ENCODE assay signal across 9 cellular contexts in genomic region chr3:100737334-100737733, GRCh38. TPM values are rescaled to one million over a fixed set of nuclear protein-coding genes. Genes with fewer than 3 reads are reported as not detected.
A peak's percentile ranks its signal among the peaks of the same experiment; 100 is the strongest.
DNase-seq lines count a peak whose midpoint lies in the region; ATAC-seq and TF ChIP-seq lines count a peak whose summit lies in the region.
"Had no signal": no experiment of that assay in that cellular context is flagged by ENCODE, and none has a peak within 500 bp of the region (broad histone marks: within the 10 kb centered on the region; RNA-seq: fewer than 3 reads in every experiment).

No MANE protein-coding gene starts in this region.

- peaks cover 32% of the 10 kb centered on the region for H3K4me1 Mint-ChIP-seq in activated T-helper 1 cell treated with anti-CD3 and anti-CD28 coated beads, Interleukin-12 subunit alpha, Interleukin-12 subunit beta, Interleukin-2, Interleukin-4 antibody, amounts not matched to agents 30 ng/mL and 10 ng/mL and 1 ng/mL, durations not matched to agents 14 hours and 24 hours and 36 hours (ENCODE audit: low read depth)

- H3K9me3 Mint-ChIP-seq in activated T-helper 1 cell treated with anti-CD3 and anti-CD28 coated beads, Interleukin-12 subunit alpha, Interleukin-12 subunit beta, Interleukin-2, Interleukin-4 antibody, amounts not matched to agents 30 ng/mL and 10 ng/mL and 1 ng/mL, durations not matched to agents 14 hours and 24 hours and 36 hours: no peaks in the 10 kb centered on the region

- peak; percentile 32 for DNase-seq in NCI-H1105 treated with DMSO at 0.1 percent for 48 hours (lab: John Stamatoyannopoulos, UW)
- DNase-seq in NCI-H1105 (lab: John Stamatoyannopoulos, UW): no peak
- peak; percentile 20 for DNase-seq in NB4 (ENCODE audit: low read depth)
- peak; percentile 20 to 34 for DNase-seq in erythroblast (lab: John Stamatoyannopoulos, UW)
- DNase-seq in pulmonary artery endothelial cell (ENCODE audit: low read depth, low spot score): peak; percentile 4
- DNase-seq in activated T-helper 1 cell treated with anti-CD3 and anti-CD28 coated beads, Interleukin-12 subunit alpha, Interleukin-12 subunit beta, Interleukin-2, Interleukin-4 antibody, amounts not matched to agents 30 ng/mL and 10 ng/mL and 1 ng/mL, durations not matched to agents 14 hours and 24 hours and 36 hours (ENCODE audit: low spot score): no peak

- intact Hi-C loops in activated T-helper 1 cell treated with anti-CD3 and anti-CD28 coated beads, Interleukin-12 subunit alpha, Interleukin-12 subunit beta, Interleukin-2, Interleukin-4 antibody, amounts not matched to agents 30 ng/mL and 10 ng/mL and 1 ng/mL, durations not matched to agents 14 hours and 24 hours and 36 hours (cut with micrococcal nuclease): loop anchor here (1.0 to 5.0 kb wide), 2 partner anchors 60 to 645 kb away; no protein-coding TSS in a partner anchor

- ATAC-seq in GM21515 (IDR thresholded peaks at IDR 0.05; ENCODE audit: unreplicated experiment): no peak
- no peak for ATAC-seq in HG03025 (IDR thresholded peaks at IDR 0.05; ENCODE audit: low FRiP score, unreplicated experiment)

- TF ChIP-seq POLR2A in NB4 (IDR thresholded peaks at IDR 0.05; ENCODE audit: extremely low read depth, insufficient read length) (no peak), erythroblast (IDR thresholded peaks at IDR 0.05; ENCODE audit: low read length) (no peak)

- H3K27ac Mint-ChIP-seq in activated T-helper 1 cell treated with anti-CD3 and anti-CD28 coated beads, Interleukin-12 subunit alpha, Interleukin-12 subunit beta, Interleukin-2, Interleukin-4 antibody, amounts not matched to agents 30 ng/mL and 10 ng/mL and 1 ng/mL, durations not matched to agents 14 hours and 24 hours and 36 hours: no peak overlapping the region

- H3K4me3 ChIP-seq in NB4 (ENCODE audit: low read depth, low read length): no peak overlapping the region
- H3K4me3 ChIP-seq: BLaER1 had no signal

- no peaks in the 10 kb centered on the region for H3K27me3 Mint-ChIP-seq in activated T-helper 1 cell treated with anti-CD3 and anti-CD28 coated beads, Interleukin-12 subunit alpha, Interleukin-12 subunit beta, Interleukin-2, Interleukin-4 antibody, amounts not matched to agents 30 ng/mL and 10 ng/mL and 1 ng/mL, durations not matched to agents 14 hours and 24 hours and 36 hours (ENCODE audit: insufficient read depth)

- peaks cover 38% of the 10 kb centered on the region for H3K36me3 Mint-ChIP-seq in activated T-helper 1 cell treated with anti-CD3 and anti-CD28 coated beads, Interleukin-12 subunit alpha, Interleukin-12 subunit beta, Interleukin-2, Interleukin-4 antibody, amounts not matched to agents 30 ng/mL and 10 ng/mL and 1 ng/mL, durations not matched to agents 14 hours and 24 hours and 36 hours (ENCODE audit: low read depth)

- H3K4me3 Mint-ChIP-seq in activated T-helper 1 cell treated with anti-CD3 and anti-CD28 coated beads, Interleukin-12 subunit alpha, Interleukin-12 subunit beta, Interleukin-2, Interleukin-4 antibody, amounts not matched to agents 30 ng/mL and 10 ng/mL and 1 ng/mL, durations not matched to agents 14 hours and 24 hours and 36 hours: no peak overlapping the region

- TF ChIP-seq CTCF in NB4 (IDR thresholded peaks at IDR 0.05; ENCODE audit: low read depth, low read length): peak; percentile 22

RNA-seq across cellular contexts. Expression of gene TFG, which starts 28.0 kb away (rescaled TPM):
- 66.8 and 70.9 TPM in 2 replicates for total RNA-seq in pulmonary artery endothelial cell
- total RNA-seq in activated T-helper 1 cell treated with anti-CD3 and anti-CD28 coated beads, Interleukin-12 subunit alpha, Interleukin-12 subunit beta, Interleukin-2, Interleukin-4 antibody, amounts not matched to agents 30 ng/mL and 10 ng/mL and 1 ng/mL, durations not matched to agents 14 hours and 24 hours and 36 hours: 73.0 and 75.3 TPM in 2 replicates

Comparison
In these comparisons a context has a peak if more than half of its experiments do, and no peak if none do; other contexts are left out.
1. DNase-seq: peak in NCI-H1105 treated with DMSO at 0.1 percent for 48 hours (single experiment), NB4 (single experiment), erythroblast (2 of 2) and pulmonary artery endothelial cell (single experiment); none in NCI-H1105 (single experiment) and activated T-helper 1 cell treated with anti-CD3 and anti-CD28 coated beads, Interleukin-12 subunit alpha, Interleukin-12 subunit beta, Interleukin-2, Interleukin-4 antibody, amounts not matched to agents 30 ng/mL and 10 ng/mL and 1 ng/mL, durations not matched to agents 14 hours and 24 hours and 36 hours (single experiment).